25 cellular contexts compared by ENCODE assay signal in the genomic region with DNA sequence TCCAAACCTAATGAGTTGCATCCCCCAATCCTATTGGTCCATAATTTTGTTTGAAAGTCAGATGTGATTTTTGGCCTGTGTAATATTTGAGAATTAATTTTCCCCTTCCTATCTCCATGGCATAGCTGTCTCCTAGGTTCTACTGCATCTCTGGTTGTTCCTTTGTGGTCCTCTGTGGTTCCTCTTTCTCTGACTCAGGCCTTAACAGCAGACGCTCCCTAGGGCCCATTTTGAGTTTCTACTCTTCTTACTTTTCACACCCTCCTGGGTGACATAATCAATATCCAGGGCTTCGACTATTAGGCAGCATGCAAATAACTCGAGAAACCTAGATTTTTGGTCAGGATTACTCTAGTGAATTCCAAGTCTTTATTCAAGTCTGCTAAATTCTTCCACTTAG.
"Had no signal": no experiment of that assay in that cellular context is flagged by ENCODE, and none has a peak within 500 bp of the region (broad histone marks: within the 10 kb centered on the region; RNA-seq: fewer than 3 reads in every experiment).

No MANE protein-coding gene starts in this region.

- H3K27ac ChIP-seq: hepatocyte, left ventricle myocardium inferior, ovary, right atrium auricular region, right lobe of liver, stomach, suprapubic skin, thoracic aorta, tibial artery, uterus had no signal

- H3K27ac Mint-ChIP-seq: mesothelial cell of epicardium; naive thymus-derived CD4-positive, alpha-beta T cell; natural killer cell treated with Interleukin-12 subunit alpha and Interleukin-12 subunit beta and Interleukin-15 and Interleukin-18, amount 100 ng/mL, for 72 hours; progenitor cell of endocrine pancreas; stimulated activated naive B cell treated with anti-CD40 and anti-IgM and Interleukin-4, amounts not matched to agents 10 μg/mL and 1 μg/mL and 100 μg/mL, for 72 hours had no signal

- H3K4me2 ChIP-seq: hepatocyte, smooth muscle cell had no signal

- H3K27me3 ChIP-seq: hepatocyte, ovary, right atrium auricular region, right lobe of liver, stomach, suprapubic skin, tibial artery, uterus had no signal

- H3K4me1 Mint-ChIP-seq: mesothelial cell of epicardium; naive thymus-derived CD4-positive, alpha-beta T cell; stimulated activated naive B cell treated with anti-CD40 and anti-IgM and Interleukin-4, amounts not matched to agents 10 μg/mL and 1 μg/mL and 100 μg/mL, for 72 hours had no signal

- H3K79me2 ChIP-seq: hepatocyte had no signal

- H3K27me3 Mint-ChIP-seq: natural killer cell treated with Interleukin-12 subunit alpha and Interleukin-12 subunit beta and Interleukin-15 and Interleukin-18, amount 100 ng/mL, for 72 hours; progenitor cell of endocrine pancreas; stimulated activated naive B cell treated with anti-CD40 and anti-IgM and Interleukin-4, amounts not matched to agents 10 μg/mL and 1 μg/mL and 100 μg/mL, for 72 hours had no signal

- H3K36me3 Mint-ChIP-seq: mesothelial cell of epicardium; naive thymus-derived CD4-positive, alpha-beta T cell; natural killer cell treated with Interleukin-12 subunit alpha and Interleukin-12 subunit beta and Interleukin-15 and Interleukin-18, amount 100 ng/mL, for 72 hours; stimulated activated naive B cell treated with anti-CD40 and anti-IgM and Interleukin-4, amounts not matched to agents 10 μg/mL and 1 μg/mL and 100 μg/mL, for 72 hours had no signal

- H2AFZ ChIP-seq: hepatocyte had no signal

- H3K9me3 ChIP-seq: left ventricle myocardium inferior, mucosa of descending colon, ovary, right atrium auricular region, right lobe of liver, stomach, suprapubic skin, thoracic aorta, tibial artery, uterus had no signal

- H3K4me3 Mint-ChIP-seq: mesothelial cell of epicardium; naive thymus-derived CD4-positive, alpha-beta T cell; natural killer cell treated with Interleukin-12 subunit alpha and Interleukin-12 subunit beta and Interleukin-15 and Interleukin-18, amount 100 ng/mL, for 72 hours; stimulated activated naive B cell treated with anti-CD40 and anti-IgM and Interleukin-4, amounts not matched to agents 10 μg/mL and 1 μg/mL and 100 μg/mL, for 72 hours had no signal

- H3K36me3 ChIP-seq: left ventricle myocardium inferior, ovary, right atrium auricular region, right lobe of liver, stomach, suprapubic skin, thoracic aorta, tibial artery, uterus had no signal

- H3K9me3 Mint-ChIP-seq: mesothelial cell of epicardium; stimulated activated naive B cell treated with anti-CD40 and anti-IgM and Interleukin-4, amounts not matched to agents 10 μg/mL and 1 μg/mL and 100 μg/mL, for 72 hours had no signal

- ATAC-seq: mucosa of descending colon; naive thymus-derived CD4-positive, alpha-beta T cell; natural killer cell treated with Interleukin-12 subunit alpha and Interleukin-12 subunit beta and Interleukin-15 and Interleukin-18, amount 100 ng/mL, for 72 hours; right lobe of liver; stimulated activated naive B cell treated with anti-CD40 and anti-IgM and Interleukin-4, amounts not matched to agents 10 μg/mL and 1 μg/mL and 100 μg/mL, for 72 hours; stimulated activated naive CD8-positive, alpha-beta T cell treated with anti-CD3 and anti-CD28 coated beads, Interleukin-15, Interleukin-2, amounts not matched to agents 100 U/mL and 50 U/mL, for 24 hours had no signal

- H3K4me1 ChIP-seq: left ventricle myocardium inferior, right atrium auricular region, right lobe of liver, stomach, suprapubic skin, tibial artery, uterus had no signal

- H3K4me3 ChIP-seq: hepatocyte, left ventricle myocardium inferior, lung, mucosa of descending colon, ovary, right atrium auricular region, right lobe of liver, smooth muscle cell, stomach, suprapubic skin, thoracic aorta, tibial artery, uterus had no signal

- DNase-seq: islet precursor cell; left ventricle myocardium inferior; mesendoderm; mucosa of descending colon; naive thymus-derived CD4-positive, alpha-beta T cell; ovary; right lobe of liver; stimulated activated CD4-positive, alpha-beta T cell treated with anti-CD3 and anti-CD28 coated beads, Interleukin-12 subunit alpha, Interleukin-12 subunit beta, amount 100 ng/mL, for 4 hours; stimulated activated CD4-positive, alpha-beta T cell treated with anti-CD3 and anti-CD28 coated beads, Interleukin-15, amount 100 ng/mL, for 24 hours; stimulated activated CD4-positive, alpha-beta T cell treated with anti-CD3 and anti-CD28 coated beads, Interleukin-2, amount 100 ng/mL, for 24 hours; stimulated activated CD4-positive, alpha-beta T cell treated with anti-CD3 and anti-CD28 coated beads, Interleukin-4, amount 100 ng/mL, for 1 hour; stimulated activated naive B cell treated with anti-CD40 and anti-IgM and Interleukin-4, amounts not matched to agents 10 μg/mL and 1 μg/mL and 100 μg/mL, for 72 hours; stimulated activated naive CD8-positive, alpha-beta T cell treated with anti-CD3 and anti-CD28 coated beads, Interleukin-15, Interleukin-2, amounts not matched to agents 100 U/mL and 50 U/mL, for 24 hours; stomach; tibial artery; uterus had no signal
